ENCODE assay signal across 8 cellular contexts in genomic region chr1:205630241-205630640, GRCh38. TPM values are rescaled to one million over a fixed set of nuclear protein-coding genes. Genes with fewer than 3 reads are reported as not detected.
DNase-seq lines count a peak whose midpoint lies in the region; ATAC-seq and TF ChIP-seq lines count a peak whose summit lies in the region.

No MANE protein-coding gene starts in this region.

- H3K27me3 Mint-ChIP-seq in activated T-cell treated with anti-CD3 and anti-CD28 coated beads, Interleukin-2, amount 50 U/mL, for 4 hours (ENCODE audit: low read depth), result no peaks in the 10 kb centered on the region
- H3K27me3 Mint-ChIP-seq in activated naive CD8-positive, alpha-beta T cell treated with anti-CD3 and anti-CD28 coated beads for 36 hours, result peaks cover 2% of the 10 kb centered on the region

- H3K27ac ChIP-seq in tibial artery, result peak overlapping the region; percentile 96 to 99

- no peak for TF ChIP-seq CTCF in tibial artery (IDR thresholded peaks at IDR 0.05)

- H3K4me3 Mint-ChIP-seq in activated T-cell treated with anti-CD3 and anti-CD28 coated beads, Interleukin-2, amount 50 U/mL, for 4 hours, result peak overlapping the region; percentile 88
- H3K4me3 Mint-ChIP-seq in activated naive CD8-positive, alpha-beta T cell treated with anti-CD3 and anti-CD28 coated beads for 36 hours, result peak overlapping the region; percentile 92

- H3K27ac Mint-ChIP-seq in activated naive CD8-positive, alpha-beta T cell treated with anti-CD3 and anti-CD28 coated beads for 36 hours, result peak overlapping the region; percentile 97

- H3K4me1 Mint-ChIP-seq in activated T-cell treated with anti-CD3 and anti-CD28 coated beads, Interleukin-2, amount 50 U/mL, for 4 hours (ENCODE audit: low read depth), result peaks cover 44% of the 10 kb centered on the region
- peaks cover 53% of the 10 kb centered on the region for H3K4me1 Mint-ChIP-seq in activated naive CD8-positive, alpha-beta T cell treated with anti-CD3 and anti-CD28 coated beads for 36 hours

- peaks cover 25% of the 10 kb centered on the region for H3K36me3 Mint-ChIP-seq in activated T-cell treated with anti-CD3 and anti-CD28 coated beads, Interleukin-2, amount 50 U/mL, for 4 hours (ENCODE audit: insufficient read depth)
- H3K36me3 Mint-ChIP-seq in activated naive CD8-positive, alpha-beta T cell treated with anti-CD3 and anti-CD28 coated beads for 36 hours, result peaks cover 43% of the 10 kb centered on the region

- DNase-seq in activated T-cell treated with anti-CD3 and anti-CD28 coated beads, Interleukin-2, amount 50 U/mL, for 4 hours, result no peak
- no peak for DNase-seq in activated T-cell treated with anti-CD3 and anti-CD28 coated beads for 4 hours
- no peak for DNase-seq in activated naive CD8-positive, alpha-beta T cell treated with anti-CD3 and anti-CD28 coated beads for 36 hours
- DNase-seq in iris pigment epithelial cell (ENCODE audit: low read depth), result peak; percentile 54
- DNase-seq in tibial artery, result no peak

- peaks cover 0 to 38% (median 22%) of the 10 kb centered on the region in 4 donors for H3K4me1 ChIP-seq in tibial artery

- peak overlapping the region; percentile 76 to 86 for H3K4me3 ChIP-seq in tibial artery

- intact Hi-C loops in tibial artery (cut with DNase I; ENCODE audit: low total_unique reads), result no loop called here

- H3K9me3 Mint-ChIP-seq in activated T-cell treated with anti-CD3 and anti-CD28 coated beads, Interleukin-2, amount 50 U/mL, for 4 hours, result no peaks in the 10 kb centered on the region
- no peaks in the 10 kb centered on the region for H3K9me3 Mint-ChIP-seq in activated naive CD8-positive, alpha-beta T cell treated with anti-CD3 and anti-CD28 coated beads for 36 hours

- ATAC-seq in activated T-cell treated with anti-CD3 and anti-CD28 coated beads, Interleukin-2, amount 50 U/mL, for 4 hours, result no peak
- ATAC-seq in HG02885 (IDR thresholded peaks at IDR 0.05; ENCODE audit: poor library complexity, unreplicated experiment), result no peak
- no peak for ATAC-seq in GM21447 (IDR thresholded peaks at IDR 0.05; ENCODE audit: unreplicated experiment)
- ATAC-seq in HG03342 (IDR thresholded peaks at IDR 0.05; ENCODE audit: unreplicated experiment), result no peak

- H3K36me3 ChIP-seq in tibial artery, result no peaks in the 10 kb centered on the region

- no peaks in the 10 kb centered on the region for H3K27me3 ChIP-seq in tibial artery

- no peaks in the 10 kb centered on the region for H3K9me3 ChIP-seq in tibial artery

RNA-seq across cellular contexts. Expression of gene ELK4, which starts 1.6 kb away (rescaled TPM):
- total RNA-seq in activated T-cell treated with anti-CD3 and anti-CD28 coated beads, Interleukin-2, amount 50 U/mL, for 4 hours, result 100 to 1,000 TPM in 2 of 3 donors, 10 to 100 TPM in 1; 90.7 to 103 (median 101) TPM
- total RNA-seq in activated naive CD8-positive, alpha-beta T cell treated with anti-CD3 and anti-CD28 coated beads for 36 hours, result 10 to 100 TPM; 71.0 to 76.9 TPM

RNA-seq across cellular contexts. Expression of gene SLC45A3, which starts 50.1 kb away (rescaled TPM):
- total RNA-seq in activated T-cell treated with anti-CD3 and anti-CD28 coated beads, Interleukin-2, amount 50 U/mL, for 4 hours, result 1 to 10 TPM in 2 of 3 donors, under 1 TPM in 1; 0.34 to 1.4 (median 1.1) TPM
- under 1 TPM; 0.44 to 0.45 TPM for total RNA-seq in activated naive CD8-positive, alpha-beta T cell treated with anti-CD3 and anti-CD28 coated beads for 36 hours
